In genomic region chr6:143515766-143516355, GRCh38 we compare ENCODE assay signal across 21 cellular contexts.
"Had no signal": no experiment of that assay in that cellular context is flagged by ENCODE, and none has a peak within 500 bp of the region (broad histone marks: within the 10 kb centered on the region; RNA-seq: fewer than 3 reads in every experiment).

No MANE protein-coding gene starts in this region.

- H3K4me3 ChIP-seq: left lung, mucosa of descending colon, sigmoid colon, smooth muscle cell, uterus had no signal

- H3K27ac ChIP-seq: left lung, thoracic aorta, uterus, VCaP had no signal

- H3K4me3 Mint-ChIP-seq: activated T-cell treated with anti-CD3 and anti-CD28 coated beads, Interleukin-2, amount 50 U/mL, for 72 hours; endodermal cell; natural killer cell treated with Interleukin-12 subunit alpha and Interleukin-12 subunit beta and Interleukin-15 and Interleukin-18, amount 100 ng/mL, for 72 hours had no signal

- H3K9me3 ChIP-seq: left lung, mucosa of descending colon, sigmoid colon, thoracic aorta, uterus had no signal

- DNase-seq: activated CD4-positive, alpha-beta T cell treated with anti-CD3 and anti-CD28 coated beads for 4 hours; activated CD4-positive, alpha-beta T cell treated with anti-CD3 and anti-CD28 coated beads, Interleukin-2, amount 50 U/mL, for 4 hours; activated naive CD4-positive, alpha-beta T cell; activated T-cell treated with anti-CD3 and anti-CD28 coated beads for 4 hours; activated T-cell treated with anti-CD3 and anti-CD28 coated beads, Interleukin-2, amount 50 U/mL, for 72 hours; endodermal cell; kidney glomerular epithelial cell; left lung; mucosa of descending colon; stimulated activated CD4-positive, alpha-beta T cell treated with anti-CD3 and anti-CD28 coated beads, Interleukin-1b, Interleukin-23, amount 100 ng/mL, for 48 hours; stimulated activated naive CD4-positive, alpha-beta T cell; trophoblast cell; uterus had no signal

- H3K36me3 Mint-ChIP-seq: natural killer cell treated with Interleukin-12 subunit alpha and Interleukin-12 subunit beta and Interleukin-15 and Interleukin-18, amount 100 ng/mL, for 72 hours had no signal

- H3K9me3 Mint-ChIP-seq: activated naive CD4-positive, alpha-beta T cell treated with anti-CD3 and anti-CD28 coated beads, Interleukin-2, amount 50 U/mL, for 72 hours; activated T-cell treated with anti-CD3 and anti-CD28 coated beads, Interleukin-2, amount 50 U/mL, for 72 hours; endodermal cell; natural killer cell treated with Interleukin-12 subunit alpha and Interleukin-12 subunit beta and Interleukin-15 and Interleukin-18, amount 100 ng/mL, for 72 hours had no signal

- FAIRE-seq: bronchial epithelial cell had no signal

- H3K27me3 ChIP-seq: left lung, sigmoid colon, uterus had no signal

- H3K4me1 ChIP-seq: uterus had no signal

- H3K27ac Mint-ChIP-seq: activated naive CD4-positive, alpha-beta T cell treated with anti-CD3 and anti-CD28 coated beads, Interleukin-2, amount 50 U/mL, for 72 hours; activated T-cell treated with anti-CD3 and anti-CD28 coated beads, Interleukin-2, amount 50 U/mL, for 72 hours; endodermal cell had no signal

- ATAC-seq: activated naive CD4-positive, alpha-beta T cell treated with anti-CD3 and anti-CD28 coated beads, Interleukin-2, amount 50 U/mL, for 72 hours; activated T-cell treated with anti-CD3 and anti-CD28 coated beads, Interleukin-2, amount 50 U/mL, for 72 hours; esophagus mucosa; left lung; natural killer cell treated with Interleukin-12 subunit alpha and Interleukin-12 subunit beta and Interleukin-15 and Interleukin-18, amount 100 ng/mL, for 72 hours had no signal

- H3K36me3 ChIP-seq: left lung, sigmoid colon, thoracic aorta, uterus had no signal

- H3K4me2 ChIP-seq: smooth muscle cell had no signal
